In genomic region chr16:19728636-19728965, GRCh38 we compare ENCODE assay signal across 28 cellular contexts.
"Had no signal": no experiment of that assay in that cellular context is flagged by ENCODE, and none has a peak within 500 bp of the region (broad histone marks: within the 10 kb centered on the region; RNA-seq: fewer than 3 reads in every experiment).

No MANE protein-coding gene starts in this region.

- H3K4me1 ChIP-seq: left lung, lower lobe of right lung, pancreas, prostate gland, sigmoid colon, spleen, tibial nerve, uterus had no signal

- H3K36me3 ChIP-seq: left lung, lower lobe of right lung, prostate gland, uterus had no signal

- H3K27ac Mint-ChIP-seq: naive thymus-derived CD8-positive, alpha-beta T cell; nephron; stimulated activated memory B cell treated with anti-CD40 and anti-IgM and Interleukin-4, amounts not matched to agents 10 μg/mL and 1 μg/mL and 100 μg/mL, for 72 hours; stimulated activated naive CD8-positive, alpha-beta T cell treated with anti-CD3 and anti-CD28 coated beads, Interleukin-15, amount 100 ng/mL, for 72 hours; type B pancreatic cell had no signal

- H3K4me3 Mint-ChIP-seq: naive thymus-derived CD8-positive, alpha-beta T cell; nephron; neural crest cell; stimulated activated memory B cell treated with anti-CD40 and anti-IgM and Interleukin-4, amounts not matched to agents 10 μg/mL and 1 μg/mL and 100 μg/mL, for 72 hours; stimulated activated naive CD8-positive, alpha-beta T cell treated with anti-CD3 and anti-CD28 coated beads, Interleukin-15, amount 100 ng/mL, for 72 hours; type B pancreatic cell had no signal

- H3K9me3 ChIP-seq: left lung, lower lobe of right lung, pancreas, prostate gland, sigmoid colon, spleen, tibial nerve, uterus had no signal

- H3K4me3 ChIP-seq: left lung, lower lobe of right lung, pancreas, prostate gland, sigmoid colon, spleen, tibial nerve, uterus had no signal

- DNase-seq: hippocampal formation; kidney; left colon; left lung; lower lobe of right lung; mammary epithelial cell; mesenchymal stem cell; naive thymus-derived CD8-positive, alpha-beta T cell; nucleus accumbens; pancreas; posterior cingulate gyrus; retina; right cardiac atrium; sigmoid colon; small intestine; spleen; stimulated activated CD4-positive, alpha-beta T cell treated with anti-CD3 and anti-CD28 coated beads, Interleukin-4, amount 100 ng/mL, for 24 hours; stimulated activated naive CD4-positive, alpha-beta T cell treated with Interleukin-2 at 50 U/mL for 16 hours; stimulated activated naive CD8-positive, alpha-beta T cell treated with anti-CD3 and anti-CD28 coated beads, Interleukin-15, amount 100 ng/mL, for 72 hours; substantia nigra; uterus had no signal

- H3K4me1 Mint-ChIP-seq: nephron; neural crest cell; stimulated activated memory B cell treated with anti-CD40 and anti-IgM and Interleukin-4, amounts not matched to agents 10 μg/mL and 1 μg/mL and 100 μg/mL, for 72 hours; stimulated activated naive CD8-positive, alpha-beta T cell treated with anti-CD3 and anti-CD28 coated beads, Interleukin-15, amount 100 ng/mL, for 72 hours had no signal

- H3K27ac ChIP-seq: left lung, lower lobe of right lung, pancreas, prostate gland, sigmoid colon, spleen, tibial nerve, uterus had no signal

- FAIRE-seq: islet of Langerhans, kidney, pancreas, small intestine had no signal

- H3K27me3 ChIP-seq: left lung, pancreas, sigmoid colon, spleen, tibial nerve, uterus had no signal

- H3K36me3 Mint-ChIP-seq: naive thymus-derived CD8-positive, alpha-beta T cell; stimulated activated memory B cell treated with anti-CD40 and anti-IgM and Interleukin-4, amounts not matched to agents 10 μg/mL and 1 μg/mL and 100 μg/mL, for 72 hours had no signal

- H3K9me3 Mint-ChIP-seq: naive thymus-derived CD8-positive, alpha-beta T cell; nephron; neural crest cell; stimulated activated memory B cell treated with anti-CD40 and anti-IgM and Interleukin-4, amounts not matched to agents 10 μg/mL and 1 μg/mL and 100 μg/mL, for 72 hours; stimulated activated naive CD8-positive, alpha-beta T cell treated with anti-CD3 and anti-CD28 coated beads, Interleukin-15, amount 100 ng/mL, for 72 hours; type B pancreatic cell had no signal

- ATAC-seq: left colon; left lung; lower lobe of right lung; naive thymus-derived CD8-positive, alpha-beta T cell; pancreas; right cardiac atrium; stimulated activated memory B cell treated with anti-CD40 and anti-IgM and Interleukin-4, amounts not matched to agents 10 μg/mL and 1 μg/mL and 100 μg/mL, for 72 hours; stimulated activated naive CD8-positive, alpha-beta T cell treated with anti-CD3 and anti-CD28 coated beads, Interleukin-15, amount 100 ng/mL, for 72 hours had no signal
